In genomic region chr17:27463235-27463677, GRCh38 we compare ENCODE assay signal across 17 cellular contexts. TPM values are rescaled to one million over a fixed set of nuclear protein-coding genes. Genes with fewer than 3 reads are reported as not detected.
A peak's percentile ranks its signal among the peaks of the same experiment; 100 is the strongest.
DNase-seq lines count a peak whose midpoint lies in the region; ATAC-seq, FAIRE-seq and TF ChIP-seq lines count a peak whose summit lies in the region.
"Had no signal": no experiment of that assay in that cellular context is flagged by ENCODE, and none has a peak within 500 bp of the region (broad histone marks: within the 10 kb centered on the region; RNA-seq: fewer than 3 reads in every experiment).

No MANE protein-coding gene starts in this region.

- H3K4me1 Mint-ChIP-seq in CD4-positive, alpha-beta T cell (ENCODE audit: low read depth): peaks cover 41% of the 10 kb centered on the region

- no peak overlapping the region for H3K27ac Mint-ChIP-seq in CD4-positive, alpha-beta T cell
- H3K27ac Mint-ChIP-seq: B cell, progenitor cell of endocrine pancreas had no signal

- H3K4me3 Mint-ChIP-seq in CD4-positive, alpha-beta T cell: no peak overlapping the region
- H3K4me3 Mint-ChIP-seq: B cell had no signal

- H3K27ac ChIP-seq in CD4-positive, alpha-beta T cell (ENCODE audit: low read depth, low read length): no peak overlapping the region

- peak; percentile 42 for DNase-seq in AG08395 (ENCODE audit: low spot score)
- peak; percentile 62 for DNase-seq in Daoy (ENCODE audit: low read depth)
- peak; percentile 56 for DNase-seq in RCC 7860 (ENCODE audit: low spot score)
- DNase-seq in islet precursor cell: peak; percentile 65
- no peak for DNase-seq in NCI-H526 (lab: John Stamatoyannopoulos, UW)
- no peak for DNase-seq in ureter (ENCODE audit: low spot score)
- DNase-seq in NCI-H510A (lab: John Stamatoyannopoulos, UW): no peak
- DNase-seq in CD4-positive, alpha-beta T cell: no peak
- DNase-seq: amygdala; dermis blood vessel endothelial cell; EL; naive B cell; SIG-M5; stimulated activated CD4-positive, alpha-beta T cell treated with anti-CD3 and anti-CD28 coated beads, Interleukin-15, amount 100 ng/mL, for 24 hours had no signal

- CTCF ChIA-PET in CD4-positive, alpha-beta T cell (lab: Charles Lee): no interaction called here

- no peaks in the 10 kb centered on the region for H3K27me3 ChIP-seq in CD4-positive, alpha-beta T cell (ENCODE audit: control insufficient read depth, insufficient read depth, low read length)

- no peaks in the 10 kb centered on the region for H3K27me3 Mint-ChIP-seq in CD4-positive, alpha-beta T cell
- H3K27me3 Mint-ChIP-seq: B cell, naive B cell, progenitor cell of endocrine pancreas had no signal

- no peak for ATAC-seq in CD4-positive, alpha-beta T cell (ENCODE audit: poor library complexity)

- TF ChIP-seq CTCF in CD4-positive, alpha-beta T cell (IDR thresholded peaks at IDR 0.05): no peak

- no peaks in the 10 kb centered on the region for H3K9me3 ChIP-seq in CD4-positive, alpha-beta T cell (ENCODE audit: control insufficient read depth, low read length)

- no peak for FAIRE-seq in RCC 7860 (lab: Jason Lieb, UNC)
- FAIRE-seq: TTC549 had no signal

- intact Hi-C loops in CD4-positive, alpha-beta T cell (cut with DNase I, micrococcal nuclease): no loop called here

- no peaks in the 10 kb centered on the region for H3K36me3 Mint-ChIP-seq in CD4-positive, alpha-beta T cell (ENCODE audit: low read depth)
- H3K36me3 Mint-ChIP-seq: naive B cell had no signal

- H3K9me3 Mint-ChIP-seq in CD4-positive, alpha-beta T cell: no peaks in the 10 kb centered on the region
- H3K9me3 Mint-ChIP-seq: naive B cell had no signal

- POLR2A ChIA-PET in CD4-positive, alpha-beta T cell (lab: Charles Lee): interaction anchor here (0.7 kb wide), 1 partner anchor 11 kb away, joined by 3 read pairs; no protein-coding TSS in a partner anchor

RNA-seq across cellular contexts. Expression of gene KSR1, which starts 7.0 kb away (rescaled TPM):
- total RNA-seq in Daoy (2014; rRNA removed; shearing (Covaris generic)): 55.3 and 59.5 TPM in 2 replicates
- total RNA-seq in ureter: 61.9 TPM
- 10 to 100 TPM; 19.4 to 25.3 TPM for total RNA-seq in CD4-positive, alpha-beta T cell

Comparison
In these comparisons a context has a peak if more than half of its experiments do, and no peak if none do; other contexts are left out.
1. DNase-seq: peak in AG08395 (single experiment), Daoy (single experiment), RCC 7860 (single experiment) and islet precursor cell (single experiment); none in NCI-H526 (0 of 2), ureter (single experiment), NCI-H510A (single experiment) and CD4-positive, alpha-beta T cell (0 of 10).